In the genomic region with DNA sequence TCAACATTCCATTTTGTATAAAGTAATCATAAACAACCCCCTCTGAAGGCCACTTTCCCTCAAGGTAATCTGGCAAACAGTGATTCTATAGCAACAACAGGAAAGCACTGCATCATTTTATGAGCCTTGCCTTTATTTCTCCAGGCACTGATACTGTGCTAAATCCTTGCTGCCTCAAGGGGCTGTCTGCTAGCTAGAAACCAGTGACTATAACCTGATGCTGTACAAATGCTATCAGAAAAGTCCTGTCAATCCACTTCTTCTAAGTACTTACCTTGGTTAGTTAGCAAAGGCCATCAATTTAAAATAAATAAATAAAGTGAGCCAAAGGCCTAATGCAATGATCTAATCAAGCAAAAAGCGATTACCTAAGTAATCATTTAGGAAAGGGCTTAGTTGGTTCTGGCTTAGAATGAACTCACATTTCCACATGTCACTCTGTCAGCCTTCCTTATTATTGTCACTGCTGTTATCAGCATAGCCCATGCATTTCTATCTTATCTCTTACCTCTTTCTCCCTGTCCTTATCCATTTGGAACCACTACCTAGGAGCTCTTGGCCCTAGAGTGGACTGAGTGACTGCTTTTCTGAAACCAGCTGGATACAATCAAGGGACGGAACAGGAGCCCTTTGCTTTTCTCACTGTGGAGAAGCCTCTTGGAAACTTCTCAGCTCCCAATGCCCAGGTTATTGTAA, we compare ENCODE assay signal across 1 cellular context.
A peak's percentile ranks its signal among the peaks of the same experiment; 100 is the strongest.
TF ChIP-seq lines count a peak whose summit lies in the region.

No MANE protein-coding gene starts in this region.

TF ChIP-seq in K562, 482 proteins besides CTCF, POLR2A, EP300 and RAD21 (continued from another document and continues in another):
- TF ChIP-seq, protein P1, sequence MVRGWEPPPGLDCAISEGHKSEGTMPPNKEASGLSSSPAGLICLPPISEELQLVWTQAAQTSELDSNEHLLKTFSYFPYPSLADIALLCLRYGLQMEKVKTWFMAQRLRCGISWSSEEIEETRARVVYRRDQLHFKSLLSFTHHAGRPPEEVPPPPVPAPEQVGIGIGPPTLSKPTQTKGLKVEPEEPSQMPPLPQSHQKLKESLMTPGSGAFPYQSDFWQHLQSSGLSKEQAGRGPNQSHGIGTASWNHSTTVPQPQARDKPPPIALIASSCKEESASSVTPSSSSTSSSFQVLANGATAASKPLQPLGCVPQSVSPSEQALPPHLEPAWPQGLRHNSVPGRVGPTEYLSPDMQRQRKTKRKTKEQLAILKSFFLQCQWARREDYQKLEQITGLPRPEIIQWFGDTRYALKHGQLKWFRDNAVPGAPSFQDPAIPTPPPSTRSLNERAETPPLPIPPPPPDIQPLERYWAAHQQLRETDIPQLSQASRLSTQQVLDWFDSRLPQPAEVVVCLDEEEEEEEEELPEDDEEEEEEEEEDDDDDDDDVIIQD (CRISPR knock-in tag; IDR thresholded peaks at IDR 0.05) = no peak
- no peak for TF ChIP-seq KDM5B (IDR thresholded peaks at IDR 0.05; ENCODE audit: insufficient replicate concordance, low read depth, low read length)
- TF ChIP-seq, protein P2, sequence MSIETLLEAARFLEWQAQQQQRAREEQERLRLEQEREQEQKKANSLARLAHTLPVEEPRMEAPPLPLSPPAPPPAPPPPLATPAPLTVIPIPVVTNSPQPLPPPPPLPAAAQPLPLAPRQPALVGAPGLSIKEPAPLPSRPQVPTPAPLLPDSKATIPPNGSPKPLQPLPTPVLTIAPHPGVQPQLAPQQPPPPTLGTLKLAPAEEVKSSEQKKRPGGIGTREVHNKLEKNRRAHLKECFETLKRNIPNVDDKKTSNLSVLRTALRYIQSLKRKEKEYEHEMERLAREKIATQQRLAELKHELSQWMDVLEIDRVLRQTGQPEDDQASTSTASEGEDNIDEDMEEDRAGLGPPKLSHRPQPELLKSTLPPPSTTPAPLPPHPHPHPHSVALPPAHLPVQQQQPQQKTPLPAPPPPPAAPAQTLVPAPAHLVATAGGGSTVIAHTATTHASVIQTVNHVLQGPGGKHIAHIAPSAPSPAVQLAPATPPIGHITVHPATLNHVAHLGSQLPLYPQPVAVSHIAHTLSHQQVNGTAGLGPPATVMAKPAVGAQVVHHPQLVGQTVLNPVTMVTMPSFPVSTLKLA (conservative IDR thresholded peaks at IDR 0.05) = peak in 1 of 2 experiments; percentile 70; a peak in 2 of 4 replicates
- TF ChIP-seq, protein P3, sequence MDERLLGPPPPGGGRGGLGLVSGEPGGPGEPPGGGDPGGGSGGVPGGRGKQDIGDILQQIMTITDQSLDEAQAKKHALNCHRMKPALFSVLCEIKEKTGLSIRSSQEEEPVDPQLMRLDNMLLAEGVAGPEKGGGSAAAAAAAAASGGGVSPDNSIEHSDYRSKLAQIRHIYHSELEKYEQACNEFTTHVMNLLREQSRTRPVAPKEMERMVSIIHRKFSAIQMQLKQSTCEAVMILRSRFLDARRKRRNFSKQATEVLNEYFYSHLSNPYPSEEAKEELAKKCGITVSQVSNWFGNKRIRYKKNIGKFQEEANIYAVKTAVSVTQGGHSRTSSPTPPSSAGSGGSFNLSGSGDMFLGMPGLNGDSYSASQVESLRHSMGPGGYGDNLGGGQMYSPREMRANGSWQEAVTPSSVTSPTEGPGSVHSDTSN (CRISPR knock-in tag; IDR thresholded peaks at IDR 0.05; ENCODE audit: low read depth) = 0 out of 2 replicates have a peak, but pooled peaks have one; percentile 5
- TF ChIP-seq, protein P3 (tag; conservative IDR thresholded peaks at IDR 0.05; ENCODE audit: low read depth) = peak; percentile 43; the same call in 1 of the 2 replicates
- TF ChIP-seq, protein P4, sequence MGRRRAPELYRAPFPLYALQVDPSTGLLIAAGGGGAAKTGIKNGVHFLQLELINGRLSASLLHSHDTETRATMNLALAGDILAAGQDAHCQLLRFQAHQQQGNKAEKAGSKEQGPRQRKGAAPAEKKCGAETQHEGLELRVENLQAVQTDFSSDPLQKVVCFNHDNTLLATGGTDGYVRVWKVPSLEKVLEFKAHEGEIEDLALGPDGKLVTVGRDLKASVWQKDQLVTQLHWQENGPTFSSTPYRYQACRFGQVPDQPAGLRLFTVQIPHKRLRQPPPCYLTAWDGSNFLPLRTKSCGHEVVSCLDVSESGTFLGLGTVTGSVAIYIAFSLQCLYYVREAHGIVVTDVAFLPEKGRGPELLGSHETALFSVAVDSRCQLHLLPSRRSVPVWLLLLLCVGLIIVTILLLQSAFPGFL (CRISPR knock-in tag; IDR thresholded peaks at IDR 0.05) = no peak
- TF ChIP-seq CEBPG (CRISPR knock-in tag; IDR thresholded peaks at IDR 0.05) = no peak
- TF ChIP-seq CEBPG (tag; conservative IDR thresholded peaks at IDR 0.05 in 1 of 2, IDR thresholded peaks at IDR 0.05 in 1 of 2) = no peak
- TF ChIP-seq ZNF445 (CRISPR knock-in tag; IDR thresholded peaks at IDR 0.05; ENCODE audit: low read depth) = no peak
- TF ChIP-seq STAG1 (CRISPR knock-in tag; IDR thresholded peaks at IDR 0.05; ENCODE audit: borderline replicate concordance) = no peak
- TF ChIP-seq, protein P5, sequence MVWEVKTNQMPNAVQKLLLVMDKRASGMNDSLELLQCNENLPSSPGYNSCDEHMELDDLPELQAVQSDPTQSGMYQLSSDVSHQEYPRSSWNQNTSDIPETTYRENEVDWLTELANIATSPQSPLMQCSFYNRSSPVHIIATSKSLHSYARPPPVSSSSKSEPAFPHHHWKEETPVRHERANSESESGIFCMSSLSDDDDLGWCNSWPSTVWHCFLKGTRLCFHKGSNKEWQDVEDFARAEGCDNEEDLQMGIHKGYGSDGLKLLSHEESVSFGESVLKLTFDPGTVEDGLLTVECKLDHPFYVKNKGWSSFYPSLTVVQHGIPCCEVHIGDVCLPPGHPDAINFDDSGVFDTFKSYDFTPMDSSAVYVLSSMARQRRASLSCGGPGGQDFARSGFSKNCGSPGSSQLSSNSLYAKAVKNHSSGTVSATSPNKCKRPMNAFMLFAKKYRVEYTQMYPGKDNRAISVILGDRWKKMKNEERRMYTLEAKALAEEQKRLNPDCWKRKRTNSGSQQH (CRISPR knock-in tag; IDR thresholded peaks at IDR 0.05) = no peak
- no peak for TF ChIP-seq FOSL1 (tag; conservative IDR thresholded peaks at IDR 0.05)
- no peak for TF ChIP-seq TCFL5 (CRISPR knock-in tag; conservative IDR thresholded peaks at IDR 0.05)
- peak; percentile 89 for TF ChIP-seq CTBP1 (IDR thresholded peaks at IDR 0.05; ENCODE audit: borderline replicate concordance)
- TF ChIP-seq HLTF (IDR thresholded peaks at IDR 0.05) = no peak
- peak; percentile 92 for TF ChIP-seq SMARCA4 (IDR thresholded peaks at IDR 0.05)
- TF ChIP-seq MCM2 (IDR thresholded peaks at IDR 0.05; ENCODE audit: low read depth) = no peak
- no peak for TF ChIP-seq MED1 (CRISPR knock-in tag; IDR thresholded peaks at IDR 0.05; ENCODE audit: borderline replicate concordance)
- TF ChIP-seq POLR2G (IDR thresholded peaks at IDR 0.05; ENCODE audit: low read depth, low read length) = no peak
- TF ChIP-seq HNRNPK (IDR thresholded peaks at IDR 0.05; ENCODE audit: low read depth, low read length, poor library complexity, severe bottlenecking) = no peak
- no peak for TF ChIP-seq SIRT6 (IDR thresholded peaks at IDR 0.05; ENCODE audit: low read depth, low read length)
- TF ChIP-seq CBFB (CRISPR knock-in tag; IDR thresholded peaks at IDR 0.05) = no peak
- TF ChIP-seq ZC3H11A (IDR thresholded peaks at IDR 0.05; ENCODE audit: low read depth, low read length) = no peak
- no peak for TF ChIP-seq ZBTB7A (IDR thresholded peaks at IDR 0.05; ENCODE audit: borderline replicate concordance, control insufficient read depth, low read depth, low read length)
- TF ChIP-seq, protein P6, sequence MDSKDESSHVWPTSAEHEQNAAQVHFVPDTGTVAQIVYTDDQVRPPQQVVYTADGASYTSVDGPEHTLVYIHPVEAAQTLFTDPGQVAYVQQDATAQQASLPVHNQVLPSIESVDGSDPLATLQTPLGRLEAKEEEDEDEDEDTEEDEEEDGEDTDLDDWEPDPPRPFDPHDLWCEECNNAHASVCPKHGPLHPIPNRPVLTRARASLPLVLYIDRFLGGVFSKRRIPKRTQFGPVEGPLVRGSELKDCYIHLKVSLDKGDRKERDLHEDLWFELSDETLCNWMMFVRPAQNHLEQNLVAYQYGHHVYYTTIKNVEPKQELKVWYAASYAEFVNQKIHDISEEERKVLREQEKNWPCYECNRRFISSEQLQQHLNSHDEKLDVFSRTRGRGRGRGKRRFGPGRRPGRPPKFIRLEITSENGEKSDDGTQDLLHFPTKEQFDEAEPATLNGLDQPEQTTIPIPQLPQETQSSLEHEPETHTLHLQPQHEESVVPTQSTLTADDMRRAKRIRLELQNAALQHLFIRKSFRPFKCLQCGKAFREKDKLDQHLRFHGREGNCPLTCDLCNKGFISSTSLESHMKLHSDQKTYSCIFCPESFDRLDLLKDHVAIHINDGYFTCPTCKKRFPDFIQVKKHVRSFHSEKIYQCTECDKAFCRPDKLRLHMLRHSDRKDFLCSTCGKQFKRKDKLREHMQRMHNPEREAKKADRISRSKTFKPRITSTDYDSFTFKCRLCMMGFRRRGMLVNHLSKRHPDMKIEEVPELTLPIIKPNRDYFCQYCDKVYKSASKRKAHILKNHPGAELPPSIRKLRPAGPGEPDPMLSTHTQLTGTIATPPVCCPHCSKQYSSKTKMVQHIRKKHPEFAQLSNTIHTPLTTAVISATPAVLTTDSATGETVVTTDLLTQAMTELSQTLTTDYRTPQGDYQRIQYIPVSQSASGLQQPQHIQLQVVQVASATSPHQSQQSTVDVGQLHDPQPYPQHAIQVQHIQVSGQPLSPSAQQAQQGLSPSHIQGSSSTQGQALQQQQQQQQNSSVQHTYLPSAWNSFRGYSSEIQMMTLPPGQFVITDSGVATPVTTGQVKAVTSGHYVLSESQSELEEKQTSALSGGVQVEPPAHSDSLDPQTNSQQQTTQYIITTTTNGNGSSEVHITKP (IDR thresholded peaks at IDR 0.05; ENCODE audit: partially characterized antibody) = no peak
- TF ChIP-seq JUND (IDR thresholded peaks at IDR 0.05; ENCODE audit: borderline replicate concordance, low read depth, low read length) = peak; percentile 43; the same call in 1 of the 2 replicates
- peak; percentile 70; the same call in 1 of the 3 replicates for TF ChIP-seq JUND (tag; IDR thresholded peaks at IDR 0.05; ENCODE audit: borderline replicate concordance, low read depth, low read length)
- no peak for TF ChIP-seq ZBTB17 (CRISPR knock-in tag; IDR thresholded peaks at IDR 0.05)
- 0 out of 2 replicates have a peak, but pooled peaks have one; percentile 9 for TF ChIP-seq RNF2 (IDR thresholded peaks at IDR 0.05)
- TF ChIP-seq ZNF253 (CRISPR knock-in tag; conservative IDR thresholded peaks at IDR 0.05) = no peak
- peak; percentile 92 for TF ChIP-seq TCF3 (CRISPR knock-in tag; IDR thresholded peaks at IDR 0.05)
- no peak for TF ChIP-seq PTRF (tag; IDR thresholded peaks at IDR 0.05)
- no peak for TF ChIP-seq PTTG1 (tag; IDR thresholded peaks at IDR 0.05; ENCODE audit: low read depth)
- TF ChIP-seq KDM1A (IDR thresholded peaks at IDR 0.05) = peak; percentile 50 to 58; a peak in 3 of 4 replicates
- no peak for TF ChIP-seq ZKSCAN1 (IDR thresholded peaks at IDR 0.05; ENCODE audit: low read depth, low read length)
- TF ChIP-seq CC2D1A (IDR thresholded peaks at IDR 0.05) = peak; percentile 41; the same call in 1 of the 2 replicates
- TF ChIP-seq SAP30 (IDR thresholded peaks at IDR 0.05; ENCODE audit: borderline replicate concordance, insufficient read depth, low read depth, low read length, poor library complexity, severe bottlenecking) = no peak
- no peak for TF ChIP-seq SREBF1 (IDR thresholded peaks at IDR 0.05; ENCODE audit: borderline replicate concordance, low read depth, low read length)
- no peak for TF ChIP-seq ZSCAN29 (IDR thresholded peaks at IDR 0.05)
- TF ChIP-seq TOE1 (IDR thresholded peaks at IDR 0.05; ENCODE audit: borderline replicate concordance) = no peak
- no peak for TF ChIP-seq TOE1 (CRISPR knock-in tag; IDR thresholded peaks at IDR 0.05; ENCODE audit: borderline replicate concordance, low read depth)
- TF ChIP-seq ZNF764 (CRISPR knock-in tag; IDR thresholded peaks at IDR 0.05; ENCODE audit: low read depth) = no peak
- no peak for TF ChIP-seq ZNF717 (CRISPR knock-in tag; IDR thresholded peaks at IDR 0.05)
- peak; percentile 66 for TF ChIP-seq PML (IDR thresholded peaks at IDR 0.05; ENCODE audit: low read length)
- no peak for TF ChIP-seq ZC3H4 (CRISPR knock-in tag; IDR thresholded peaks at IDR 0.05; ENCODE audit: borderline replicate concordance)
- no peak for TF ChIP-seq E2F3 (CRISPR knock-in tag; IDR thresholded peaks at IDR 0.05)
- peak; percentile 29; the same call in 1 of the 2 replicates for TF ChIP-seq CREM (IDR thresholded peaks at IDR 0.05; ENCODE audit: low read depth)
- no peak for TF ChIP-seq HSF4 (CRISPR knock-in tag; IDR thresholded peaks at IDR 0.05; ENCODE audit: borderline replicate concordance)
- TF ChIP-seq NFE2L1 (tag; IDR thresholded peaks at IDR 0.05; ENCODE audit: borderline replicate concordance, low read depth) = no peak
- TF ChIP-seq FOXJ2 (tag; IDR thresholded peaks at IDR 0.05) = no peak
- TF ChIP-seq, protein P7, sequence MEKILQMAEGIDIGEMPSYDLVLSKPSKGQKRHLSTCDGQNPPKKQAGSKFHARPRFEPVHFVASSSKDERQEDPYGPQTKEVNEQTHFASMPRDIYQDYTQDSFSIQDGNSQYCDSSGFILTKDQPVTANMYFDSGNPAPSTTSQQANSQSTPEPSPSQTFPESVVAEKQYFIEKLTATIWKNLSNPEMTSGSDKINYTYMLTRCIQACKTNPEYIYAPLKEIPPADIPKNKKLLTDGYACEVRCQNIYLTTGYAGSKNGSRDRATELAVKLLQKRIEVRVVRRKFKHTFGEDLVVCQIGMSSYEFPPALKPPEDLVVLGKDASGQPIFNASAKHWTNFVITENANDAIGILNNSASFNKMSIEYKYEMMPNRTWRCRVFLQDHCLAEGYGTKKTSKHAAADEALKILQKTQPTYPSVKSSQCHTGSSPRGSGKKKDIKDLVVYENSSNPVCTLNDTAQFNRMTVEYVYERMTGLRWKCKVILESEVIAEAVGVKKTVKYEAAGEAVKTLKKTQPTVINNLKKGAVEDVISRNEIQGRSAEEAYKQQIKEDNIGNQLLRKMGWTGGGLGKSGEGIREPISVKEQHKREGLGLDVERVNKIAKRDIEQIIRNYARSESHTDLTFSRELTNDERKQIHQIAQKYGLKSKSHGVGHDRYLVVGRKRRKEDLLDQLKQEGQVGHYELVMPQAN (IDR thresholded peaks at IDR 0.05; ENCODE audit: borderline replicate concordance) = peak; percentile 16; the same call in 1 of the 2 replicates
- TF ChIP-seq HDGF (IDR thresholded peaks at IDR 0.05) = no peak
- TF ChIP-seq FUS (optimal IDR thresholded peaks at IDR 0.05; ENCODE audit: low read depth, low read length) = no peak
- TF ChIP-seq MYC (IDR thresholded peaks at IDR 0.05; ENCODE audit: low read depth, low read length) = peak; percentile 55; the same call in 1 of the 2 replicates
- TF ChIP-seq MYC (CRISPR knock-in tag; IDR thresholded peaks at IDR 0.05; ENCODE audit: borderline replicate concordance, low read depth) = no peak
- no peak for TF ChIP-seq NR2C1 (IDR thresholded peaks at IDR 0.05)
- no peak for TF ChIP-seq NR2C1 (tag; IDR thresholded peaks at IDR 0.05)
- no peak for TF ChIP-seq C11orf30 (IDR thresholded peaks at IDR 0.05; ENCODE audit: low read depth)
- TF ChIP-seq CBX2 (IDR thresholded peaks at IDR 0.05; ENCODE audit: insufficient read depth, low read length, poor library complexity, severe bottlenecking) = no peak
- no peak for TF ChIP-seq LCOR (CRISPR knock-in tag; IDR thresholded peaks at IDR 0.05)
